ENCODE assay signal across 18 cellular contexts in the genomic region with DNA sequence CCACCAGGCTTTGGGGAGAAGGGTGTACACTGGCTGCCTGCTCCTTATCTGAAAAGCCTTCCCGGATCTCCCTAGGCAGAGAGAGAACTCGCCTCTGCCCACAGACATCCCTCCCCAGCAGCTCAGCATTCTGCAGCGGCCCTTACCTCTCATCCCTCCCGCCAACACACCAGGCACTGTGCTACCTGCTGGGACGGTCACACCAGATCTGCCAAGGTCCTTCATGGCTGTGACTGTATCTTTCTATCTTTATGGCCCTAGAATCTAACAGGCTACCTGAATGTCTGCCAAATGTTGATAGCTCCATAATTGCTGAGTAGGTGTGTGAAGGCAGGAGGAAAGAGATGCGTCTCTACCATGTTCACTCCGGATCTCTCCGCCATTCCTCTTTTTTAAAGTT. TPM values are rescaled to one million over a fixed set of nuclear protein-coding genes. Genes with fewer than 3 reads are reported as not detected.
A peak's percentile ranks its signal among the peaks of the same experiment; 100 is the strongest.
DNase-seq lines count a peak whose midpoint lies in the region; ATAC-seq and TF ChIP-seq lines count a peak whose summit lies in the region.
"Had no signal": no experiment of that assay in that cellular context is flagged by ENCODE, and none has a peak within 500 bp of the region (broad histone marks: within the 10 kb centered on the region; RNA-seq: fewer than 3 reads in every experiment).

No MANE protein-coding gene starts in this region.

- no peaks in the 10 kb centered on the region for H3K27me3 ChIP-seq in dorsolateral prefrontal cortex
- H3K27me3 ChIP-seq: SJSA1 had no signal

- peak; percentile 95 for ATAC-seq in left colon
- ATAC-seq: PC-3 had no signal

- no peak for TF ChIP-seq CTCF in LNCaP clone FGC (IDR thresholded peaks at IDR 0.05; ENCODE audit: control insufficient read depth, extremely low read depth, insufficient read depth)
- no peak for TF ChIP-seq CTCF in dorsolateral prefrontal cortex (IDR thresholded peaks at IDR 0.05 in 54 of 56, conservative IDR thresholded peaks at IDR 0.05 in 2 of 56; ENCODE audit: low read depth in 1 of 56, partially characterized antibody in 56 of 56)

- DNase-seq in NCI-H1105 treated with DMSO at 0.1 percent for 48 hours (lab: John Stamatoyannopoulos, UW), result peak; percentile 21
- DNase-seq in NCI-H1105 (lab: John Stamatoyannopoulos, UW), result no peak
- peak; percentile 69 for DNase-seq in LNCaP clone FGC (ENCODE audit: low read depth)
- peak; percentile 55 to 58 for DNase-seq in left colon
- no peak for DNase-seq in dorsolateral prefrontal cortex
- DNase-seq in stimulated activated naive CD4-positive, alpha-beta T cell treated with Interleukin-2 at 50 U/mL for 16 hours (lab: John Stamatoyannopoulos, UW), result no peak
- DNase-seq: Calu3; CD4-positive, CD25-positive, alpha-beta regulatory T cell; DMS53; H9; MV-4-11; NCI-H1436 treated with DMSO at 0.1 percent for 48 hours; NCI-H446 treated with DMSO at 0.1 percent for 48 hours; NCI-H748 treated with DMSO at 0.1 percent for 48 hours; PC-3; SW 1271 had no signal

- H3K27ac ChIP-seq in dorsolateral prefrontal cortex, result peak overlapping the region in 3 of 59 donors; percentile 17 to 32 (median 27)
- H3K27ac ChIP-seq: 22Rv1, SJSA1 had no signal

- intact Hi-C loops in left colon (cut with DNase I, micrococcal nuclease) (loop anchor here in 1 of 2 donors (10.0 kb wide), 1 partner anchor 110 kb away; no protein-coding TSS in a partner anchor), dorsolateral prefrontal cortex (cut with DNase I) (no loop called here)

- no peak overlapping the region for H3K4me3 ChIP-seq in LNCaP clone FGC (ENCODE audit: low read depth, low read length)
- H3K4me3 ChIP-seq in dorsolateral prefrontal cortex, result no peak overlapping the region
- H3K4me3 ChIP-seq: SJSA1 had no signal

RNA-seq across cellular contexts. Expression of a gene that starts 7.9 kb away (rescaled TPM):
- under 1 TPM; 0.12 to 0.75 TPM for total RNA-seq in left colon
- total RNA-seq in dorsolateral prefrontal cortex, result 10 to 100 TPM in 26 of 120 experiments, 1 to 10 TPM in 94; 3.1 to 16.5 (median 8.5) TPM

RNA-seq across cellular contexts. Expression of a gene that starts 8.2 kb away (rescaled TPM):
- 10 to 100 TPM; 16.9 to 20.5 TPM for total RNA-seq in left colon
- 10 to 100 TPM; 13.9 to 32.6 (median 21.2) TPM for total RNA-seq in dorsolateral prefrontal cortex

RNA-seq across cellular contexts. Expression of a gene that starts 27.6 kb away (rescaled TPM):
- total RNA-seq in left colon, result 10 to 100 TPM; 19.3 to 23.8 TPM
- 10 to 100 TPM; 17.7 to 30.0 (median 24.0) TPM for total RNA-seq in dorsolateral prefrontal cortex

RNA-seq across cellular contexts. Expression of a gene that starts 32.2 kb away (rescaled TPM):
- total RNA-seq in left colon (10 to 100 TPM; 57.1 to 59.8 TPM), dorsolateral prefrontal cortex (10 to 100 TPM; 51.7 to 88.9 (median 72.2) TPM)

RNA-seq across cellular contexts. Expression of a gene that starts 32.9 kb away (rescaled TPM):
- total RNA-seq in left colon (10 to 100 TPM; 29.3 to 43.1 TPM), dorsolateral prefrontal cortex (10 to 100 TPM; 40.0 to 88.4 (median 54.9) TPM)

Comparison
In these comparisons a context has a peak if more than half of its experiments do, and no peak if none do; other contexts are left out.
1. DNase-seq: peak in NCI-H1105 treated with DMSO at 0.1 percent for 48 hours (single experiment), LNCaP clone FGC (single experiment) and left colon (2 of 2); none in NCI-H1105 (single experiment), dorsolateral prefrontal cortex (0 of 10) and stimulated activated naive CD4-positive, alpha-beta T cell treated with Interleukin-2 at 50 U/mL for 16 hours (single experiment).